8 cellular contexts compared by ENCODE assay signal in genomic region chr5:62143268-62144229, GRCh38.
DNase-seq lines count a peak whose midpoint lies in the region; ATAC-seq, FAIRE-seq and TF ChIP-seq lines count a peak whose summit lies in the region.

No MANE protein-coding gene starts in this region.

- CTCF ChIA-PET in HepG2 (lab: Yijun Ruan, JAX; ENCODE audit: low intra/inter-chr PET ratio, low total read pairs) = no interaction called here

- 2% methylated on average over 13 of the region's 13 CpGs for whole genome bisulfite sequencing in HepG2 (ENCODE audit: low lambda C conversion rate)

- peak overlapping the region; percentile 69 for H3K4me3 ChIP-seq in adipocyte (ENCODE audit: low read length)
- H3K4me3 ChIP-seq in HepG2 (replicated peaks in 1 of 3; ENCODE audit: insufficient read depth in 1 of 3, low read depth in 2 of 3, low read length in 3 of 3) = no peak overlapping the region; a peak in 1 of 6 replicates

- H3K36me3 ChIP-seq in adipocyte (ENCODE audit: control insufficient read depth, insufficient read depth, low read length, severe bottlenecking) = no peaks in the 10 kb centered on the region
- no peaks in the 10 kb centered on the region for H3K36me3 ChIP-seq in HepG2 (replicated peaks in 1 of 2; ENCODE audit: control insufficient read depth in 1 of 2, insufficient read depth in 2 of 2, low read length in 2 of 2)

- no peak overlapping the region for H2AFZ ChIP-seq in HepG2 (ENCODE audit: low read length)

- TF ChIP-seq RAD21 in HepG2 (CRISPR knock-in tag; IDR thresholded peaks at IDR 0.05) = no peak

- no TSS peak for BruUV-seq in HepG2 (replicated peaks; lab: Mats Ljungman, UMichigan)

- H3K79me2 ChIP-seq in HepG2 (ENCODE audit: insufficient read depth, low read length) = no peaks in the 10 kb centered on the region

- peak overlapping the region; percentile 39; the same call in 1 of the 2 replicates for H3K4me2 ChIP-seq in HepG2 (ENCODE audit: low read depth, low read length)

- in situ Hi-C loops in HepG2 (cut with HindIII; ENCODE audit: extremely low pct_ligation_motif_present, low pct_unique_long_range_greater_than_20kb) = no loop called here

- peak; percentile 3 for DNase-seq in COR-L47 (lab: John Stamatoyannopoulos, UW)
- peak; percentile 20 for DNase-seq in HTR-8/SVneo (ENCODE audit: insufficient read length, low spot score)
- peak; percentile 76 for DNase-seq in adipocyte (ENCODE audit: low read depth)
- DNase-seq in HepG2 (ENCODE audit: low spot score) = peak; percentile 13
- no peak for DNase-seq in NCI-H1105 (lab: John Stamatoyannopoulos, UW)
- DNase-seq in GM19240 (ENCODE audit: insufficient read length, low spot score) = no peak

- intact Hi-C loops in HepG2 (cut with micrococcal nuclease; ENCODE audit: unreplicated experiment) = loop anchor here (5.0 kb wide), 1 partner anchor 376 kb away; no protein-coding TSS in a partner anchor

- H3K27ac ChIP-seq in HepG2 (ENCODE audit: extremely low read length, insufficient read depth, low read length) = no peak overlapping the region

- no peaks in the 10 kb centered on the region for H4K20me1 ChIP-seq in HepG2 (ENCODE audit: insufficient read depth, low read length)

- H3K9ac ChIP-seq in adipocyte (ENCODE audit: low read length) (peak overlapping the region; percentile 34), HepG2 (ENCODE audit: insufficient read depth, low read depth, low read length) (no peak overlapping the region)

- H3K9me3 ChIP-seq in adipocyte (ENCODE audit: control insufficient read depth, low read length) (peaks cover 3% of the 10 kb centered on the region), HepG2 (ENCODE audit: low read length) (no peaks in the 10 kb centered on the region)

- ATAC-seq in HepG2 (peak; percentile 61), GM21515 (IDR thresholded peaks at IDR 0.05; ENCODE audit: unreplicated experiment) (no peak), HG03520 (IDR thresholded peaks at IDR 0.05; ENCODE audit: unreplicated experiment) (no peak)

- TF ChIP-seq EP300 in HepG2 (IDR thresholded peaks at IDR 0.05; ENCODE audit: low read depth in 2 of 2, low read length in 2 of 2) (no peak), HepG2 (CRISPR knock-in tag; IDR thresholded peaks at IDR 0.05; ENCODE audit: borderline replicate concordance) (no peak)

- TF ChIP-seq POLR2A in HepG2 (IDR thresholded peaks at IDR 0.05; ENCODE audit: insufficient read depth in 1 of 2, low read depth in 2 of 2, low read length in 2 of 2) = no peak

- H3K27me3 ChIP-seq in adipocyte (replicated peaks; ENCODE audit: control insufficient read depth, insufficient read depth, low read length) (peaks cover 19% of the 10 kb centered on the region), HepG2 (ENCODE audit: control insufficient read depth in 1 of 2, insufficient read depth in 2 of 2, low read length in 2 of 2) (peaks cover 0 to 14% of the 10 kb centered on the region in 2 experiments; a peak in 3 of 5 replicates)

- H3K4me1 ChIP-seq in adipocyte (ENCODE audit: control insufficient read depth, insufficient read depth, low read length) = peaks cover 17% of the 10 kb centered on the region
- no peaks in the 10 kb centered on the region for H3K4me1 ChIP-seq in HepG2 (ENCODE audit: insufficient read depth, low read length)

- POLR2A ChIA-PET in HepG2 (lab: Yijun Ruan, JAX) = no interaction called here

- FAIRE-seq in HTR-8/SVneo (lab: Jason Lieb, UNC) = no peak
- FAIRE-seq in HepG2 (lab: Jason Lieb, UNC) = peak; percentile 18

- peak; percentile 52 for TF ChIP-seq CTCF in HepG2 (CRISPR knock-in tag; IDR thresholded peaks at IDR 0.05)

TF ChIP-seq in HepG2, 621 proteins besides CTCF, POLR2A, EP300 and RAD21:
- TF ChIP-seq ZNF362 (CRISPR knock-in tag; IDR thresholded peaks at IDR 0.05; ENCODE audit: borderline replicate concordance) = peak; percentile 86
- no peak for TF ChIP-seq ZNF34 (CRISPR knock-in tag; IDR thresholded peaks at IDR 0.05; ENCODE audit: borderline replicate concordance)
- TF ChIP-seq STAG1 (CRISPR knock-in tag; IDR thresholded peaks at IDR 0.05) = 0 out of 2 replicates have a peak, but pooled peaks have one; percentile 22
TF ChIP-seq in HepG2: peak in this region for 2.

Comparison
In these comparisons a context has a peak if more than half of its experiments do, and no peak if none do; other contexts are left out.
1. DNase-seq: peak in COR-L47 (single experiment), HTR-8/SVneo (single experiment), adipocyte (single experiment) and HepG2 (single experiment); none in NCI-H1105 (single experiment) and GM19240 (single experiment).